8 cellular contexts compared by ENCODE assay signal in genomic region chr2:168346725-168347477, GRCh38.
DNase-seq lines count a peak whose midpoint lies in the region; ATAC-seq and TF ChIP-seq lines count a peak whose summit lies in the region.

No MANE protein-coding gene starts in this region.

- H3K27me3 Mint-ChIP-seq in activated naive CD8-positive, alpha-beta T cell treated with anti-CD3 and anti-CD28 coated beads for 36 hours: no peaks in the 10 kb centered on the region

- H3K9me3 ChIP-seq in SK-N-SH (no peaks in the 10 kb centered on the region), heart left ventricle (no peaks in the 10 kb centered on the region), upper lobe of right lung (no peaks in the 10 kb centered on the region)

- POLR2A ChIA-PET in SK-N-SH (lab: Yijun Ruan, JAX): no interaction called here

- H3K27ac Mint-ChIP-seq in activated naive CD8-positive, alpha-beta T cell treated with anti-CD3 and anti-CD28 coated beads for 36 hours: no peak overlapping the region

- TF ChIP-seq CTCF in SK-N-SH (IDR thresholded peaks at IDR 0.05) (peak; percentile 84), heart left ventricle (IDR thresholded peaks at IDR 0.05) (peak; percentile 72 to 87 (median 80)), upper lobe of right lung (IDR thresholded peaks at IDR 0.05) (peak; percentile 81)

- H3K27me3 ChIP-seq in SK-N-SH (ENCODE audit: insufficient read depth) (no peaks in the 10 kb centered on the region), heart left ventricle (peaks cover 0 to under 1% (median 0%) of the 10 kb centered on the region in 9 donors), upper lobe of right lung (no peaks in the 10 kb centered on the region)

- H3K4me3 Mint-ChIP-seq in activated naive CD8-positive, alpha-beta T cell treated with anti-CD3 and anti-CD28 coated beads for 36 hours: peak overlapping the region; percentile 81

- peak; percentile 90 for DNase-seq in DMS79 treated with DMSO at 0.1 percent for 48 hours (lab: John Stamatoyannopoulos, UW)
- peak; percentile 60 for DNase-seq in LHCN-M2 (ENCODE audit: low read depth)
- peak; percentile 69 for DNase-seq in SK-N-SH
- DNase-seq in activated naive CD8-positive, alpha-beta T cell treated with anti-CD3 and anti-CD28 coated beads for 36 hours: peak; percentile 60
- DNase-seq in heart left ventricle: peak; percentile 55 to 71 (median 68)
- peak; percentile 16 to 93 (median 69) for DNase-seq in posterior cingulate gyrus
- DNase-seq in upper lobe of right lung: no peak

- no peaks in the 10 kb centered on the region for H3F3A ChIP-seq in SK-N-SH (replicated peaks; ENCODE audit: insufficient read depth)

- WGBS in SK-N-SH (ENCODE audit: low lambda C conversion rate): 29% methylated on average over 13 of the region's 13 CpGs
- 14 to 18% (median 16%) methylated on average over 13 of the region's 13 CpGs for WGBS in heart left ventricle, 4 donors

- ATAC-seq in GM21737 (IDR thresholded peaks at IDR 0.05; ENCODE audit: unreplicated experiment): peak; percentile 70
- ATAC-seq in heart left ventricle: peak; percentile 72 to 91 (median 84)
- peak; percentile 93 for ATAC-seq in upper lobe of right lung

- intact Hi-C loops in heart left ventricle (cut with DNase I) (loop anchor here (1.0 to 10.0 kb wide), 12 partner anchors 178 to 575 kb away; no protein-coding TSS in a partner anchor), posterior cingulate gyrus (cut with DNase I) (loop anchor here (1.0 to 10.0 kb wide), 4 partner anchors 340 to 578 kb away; no protein-coding TSS in a partner anchor), upper lobe of right lung (cut with DNase I) (loop anchor here (5.0 kb wide), 1 partner anchor 575 kb away; no protein-coding TSS in a partner anchor)

- no peaks in the 10 kb centered on the region for H3K36me3 Mint-ChIP-seq in activated naive CD8-positive, alpha-beta T cell treated with anti-CD3 and anti-CD28 coated beads for 36 hours

- H3K9me2 ChIP-seq in SK-N-SH: no peaks in the 10 kb centered on the region

- no peak for TF ChIP-seq POLR2A in heart left ventricle (IDR thresholded peaks at IDR 0.05)

- no peaks in the 10 kb centered on the region for H3K9me3 Mint-ChIP-seq in activated naive CD8-positive, alpha-beta T cell treated with anti-CD3 and anti-CD28 coated beads for 36 hours

- H3K4me1 Mint-ChIP-seq in activated naive CD8-positive, alpha-beta T cell treated with anti-CD3 and anti-CD28 coated beads for 36 hours: peaks cover 6% of the 10 kb centered on the region

- no peaks in the 10 kb centered on the region for H3K36me3 ChIP-seq in SK-N-SH (replicated peaks in 1 of 2; ENCODE audit: control insufficient read depth in 1 of 2, insufficient read depth in 2 of 2, low read length in 1 of 2)
- H3K36me3 ChIP-seq in heart left ventricle: no peaks in the 10 kb centered on the region
- H3K36me3 ChIP-seq in upper lobe of right lung: no peaks in the 10 kb centered on the region

- H3K27ac ChIP-seq in SK-N-SH (ENCODE audit: low read depth in 2 of 2, low read length in 1 of 2) (peak overlapping the region in 1 of 2 experiments; percentile 82; a peak in 2 of 4 replicates), heart left ventricle (peak overlapping the region in 5 of 12 donors; percentile 9 to 64 (median 27)), upper lobe of right lung (no peak overlapping the region)

- H3K9ac ChIP-seq in SK-N-SH: peak overlapping the region; percentile 50; the same call in 1 of the 2 replicates

- H3K4me1 ChIP-seq in SK-N-SH (ENCODE audit: control insufficient read depth in 1 of 2, insufficient read depth in 2 of 2, low read depth in 1 of 2, low read length in 1 of 2) (peaks cover 0 to 6% of the 10 kb centered on the region in 2 experiments; a peak in 2 of 4 replicates), heart left ventricle (peaks cover 0 to 9% (median 0%) of the 10 kb centered on the region in 12 donors), upper lobe of right lung (no peaks in the 10 kb centered on the region)

- H3K4me3 ChIP-seq in SK-N-SH (ENCODE audit: low read depth in 2 of 2, low read length in 1 of 2): peak overlapping the region; percentile 57 to 63
- H3K4me3 ChIP-seq in heart left ventricle: peak overlapping the region in 11 of 12 donors; percentile 16 to 64 (median 52)
- peak overlapping the region; percentile 55 for H3K4me3 ChIP-seq in upper lobe of right lung

- no peaks in the 10 kb centered on the region for H4K20me1 ChIP-seq in SK-N-SH (ENCODE audit: insufficient read depth)

- CTCF ChIA-PET in SK-N-SH (lab: Yijun Ruan, JAX): interaction anchor here (0.6 to 4.4 kb wide), 64 partner anchors 10 to 618 kb away, joined by 3 to 50 read pairs (median 4); no protein-coding TSS in a partner anchor

- TF ChIP-seq EP300 in SK-N-SH (IDR thresholded peaks at IDR 0.05; ENCODE audit: borderline replicate concordance in 1 of 2, low read depth in 1 of 2, low read length in 1 of 2): no peak

- TF ChIP-seq RAD21 in SK-N-SH (IDR thresholded peaks at IDR 0.05; ENCODE audit: low read length): peak; percentile 97

- H3K4me2 ChIP-seq in SK-N-SH: peak overlapping the region; percentile 70

- peak overlapping the region; percentile 94 for H2AFZ ChIP-seq in SK-N-SH (ENCODE audit: low read depth)

- no peaks in the 10 kb centered on the region for H3K79me2 ChIP-seq in SK-N-SH (ENCODE audit: insufficient read depth)

TF ChIP-seq in SK-N-SH, 30 proteins besides CTCF, POLR2A, EP300 and RAD21:
- no peak for TF ChIP-seq SIN3A (IDR thresholded peaks at IDR 0.05; ENCODE audit: borderline replicate concordance, low read depth, low read length)
- TF ChIP-seq REST (IDR thresholded peaks at IDR 0.05; ENCODE audit: low read depth, low read length): no peak
- TF ChIP-seq SMC3 (IDR thresholded peaks at IDR 0.05; ENCODE audit: low read depth, low read length): peak; percentile 95
- no peak for TF ChIP-seq POLR2AphosphoS5 (IDR thresholded peaks at IDR 0.05; ENCODE audit: low read depth, low read length)
TF ChIP-seq in SK-N-SH: peak in this region for 1.
